ENCODE assay signal across 14 cellular contexts in the genomic region with DNA sequence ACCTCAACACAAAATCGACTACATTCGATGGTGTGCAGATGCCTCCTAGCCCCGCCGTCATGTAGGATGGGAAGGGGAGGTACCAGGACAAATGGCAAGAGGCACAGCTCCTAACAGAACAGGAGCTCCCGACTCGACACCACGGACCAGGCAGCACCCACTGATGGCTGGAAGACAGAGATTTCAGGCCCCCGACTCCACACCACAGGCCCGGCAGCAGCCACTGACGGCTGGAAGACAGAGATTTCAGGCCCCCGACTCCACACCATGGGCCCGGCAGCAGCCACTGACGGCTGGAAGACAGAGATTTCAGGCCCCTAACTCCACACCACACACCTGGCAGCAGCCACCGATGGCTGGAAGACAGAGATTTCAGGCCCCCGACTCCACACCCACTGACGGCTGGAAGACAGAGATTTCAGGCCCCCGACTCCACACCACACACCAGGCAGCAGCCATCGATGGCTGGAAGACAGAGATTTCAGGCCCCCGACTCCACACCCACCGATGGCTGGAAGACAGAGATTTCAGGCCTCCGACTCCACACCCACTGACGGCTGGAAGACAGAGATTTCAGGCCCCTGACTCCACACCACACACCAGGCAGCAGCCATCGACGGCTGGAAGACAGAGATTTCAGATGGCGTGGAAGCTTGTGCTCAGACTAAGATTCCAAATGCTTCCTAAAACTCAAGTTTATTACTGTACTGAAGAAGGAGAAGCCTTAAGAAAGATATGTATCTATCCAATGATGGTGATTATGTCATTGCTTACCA.
DNase-seq lines count a peak whose midpoint lies in the region; ATAC-seq and TF ChIP-seq lines count a peak whose summit lies in the region.
"Had no signal": no experiment of that assay in that cellular context is flagged by ENCODE, and none has a peak within 500 bp of the region (broad histone marks: within the 10 kb centered on the region; RNA-seq: fewer than 3 reads in every experiment).

No MANE protein-coding gene starts in this region.

- peak; percentile 10 for ATAC-seq in GM18517 (IDR thresholded peaks at IDR 0.05; ENCODE audit: unreplicated experiment)
- peak; percentile 3 for ATAC-seq in HG02981 (IDR thresholded peaks at IDR 0.05; ENCODE audit: unreplicated experiment)
- no peak for ATAC-seq in central memory CD8-positive, alpha-beta T cell (replicated peaks; ENCODE audit: extremely low read depth, poor library complexity, severe bottlenecking)
- no peak for ATAC-seq in HG03342 (IDR thresholded peaks at IDR 0.05; ENCODE audit: unreplicated experiment)
- ATAC-seq: gastroesophageal sphincter had no signal

- peak overlapping the region; percentile 49 for H3K4me3 Mint-ChIP-seq in central memory CD8-positive, alpha-beta T cell

- H3K9me3 ChIP-seq in BLaER1, result peaks cover 6% of the 10 kb centered on the region; the same call in 1 of the 2 replicates
- no peaks in the 10 kb centered on the region for H3K9me3 ChIP-seq in breast epithelium
- H3K9me3 ChIP-seq: gastroesophageal sphincter, ovary, SJSA1 had no signal

- H3K4me1 ChIP-seq in BLaER1 (peaks cover 85% of the 10 kb centered on the region), breast epithelium (no peaks in the 10 kb centered on the region)
- H3K4me1 ChIP-seq: gastroesophageal sphincter, SJSA1 had no signal

- peaks cover 37% of the 10 kb centered on the region for H3K4me1 Mint-ChIP-seq in central memory CD8-positive, alpha-beta T cell

- H3K9me3 Mint-ChIP-seq in central memory CD8-positive, alpha-beta T cell, result no peaks in the 10 kb centered on the region

- H3K4me3 ChIP-seq in BLaER1 (0 out of 2 replicates have a peak overlapping the region, but pooled peaks have one; percentile 31), breast epithelium (no peak overlapping the region)
- H3K4me3 ChIP-seq: gastroesophageal sphincter, ovary, SJSA1 had no signal

- H3K27me3 ChIP-seq in BLaER1 (no peaks in the 10 kb centered on the region), breast epithelium (no peaks in the 10 kb centered on the region)
- H3K27me3 ChIP-seq: gastroesophageal sphincter, ovary, SJSA1 had no signal

- H3K27me3 Mint-ChIP-seq in central memory CD8-positive, alpha-beta T cell, result no peaks in the 10 kb centered on the region

- H3K36me3 Mint-ChIP-seq in central memory CD8-positive, alpha-beta T cell (ENCODE audit: insufficient read depth), result peaks cover 6% of the 10 kb centered on the region

- no peak for TF ChIP-seq POLR2A in breast epithelium (IDR thresholded peaks at IDR 0.05)

- DNase-seq in central memory CD8-positive, alpha-beta T cell (ENCODE audit: low spot score in 2 of 2), result no peak
- DNase-seq in NCI-H2196 (lab: John Stamatoyannopoulos, UW; ENCODE audit: unreplicated experiment), result no peak
- DNase-seq in breast epithelium (ENCODE audit: low spot score in 2 of 2), result no peak
- no peak for DNase-seq in NCI-H2227 treated with DMSO at 0.1 percent for 48 hours (lab: John Stamatoyannopoulos, UW)
- DNase-seq: DMS153, midbrain, NCI-H1105, ovary had no signal

- H3K27ac ChIP-seq in BLaER1 (peak overlapping the region; percentile 84), breast epithelium (no peak overlapping the region)
- H3K27ac ChIP-seq: gastroesophageal sphincter, ovary, SJSA1 had no signal

- intact Hi-C loops in breast epithelium (cut with DNase I; ENCODE audit: low total_unique reads), result no loop called here

- H4K20me1 ChIP-seq in BLaER1, result peaks cover 16% of the 10 kb centered on the region; the same call in 1 of the 2 replicates

- 0 out of 2 replicates have a peak overlapping the region, but pooled peaks have one; percentile 29 for H3K9ac ChIP-seq in BLaER1

- H3K4me2 ChIP-seq in BLaER1, result peak overlapping the region; percentile 81

- TF ChIP-seq CTCF in breast epithelium (IDR thresholded peaks at IDR 0.05), result no peak

- H3K27ac Mint-ChIP-seq in central memory CD8-positive, alpha-beta T cell (ENCODE audit: low read depth), result peak overlapping the region; percentile 68

- H3K36me3 ChIP-seq in BLaER1, result peaks cover 6% of the 10 kb centered on the region; the same call in 1 of the 2 replicates
- no peaks in the 10 kb centered on the region for H3K36me3 ChIP-seq in breast epithelium
- H3K36me3 ChIP-seq: gastroesophageal sphincter, ovary, SJSA1 had no signal

Comparison
In these comparisons a context has a peak if more than half of its experiments do, and no peak if none do; other contexts are left out.
1. ATAC-seq: peak in GM18517 (single experiment) and HG02981 (single experiment); none in central memory CD8-positive, alpha-beta T cell (single experiment) and HG03342 (single experiment).